ENCODE assay signal across 1 cellular context in genomic region chr1:27725374-27726172, GRCh38.
TF ChIP-seq lines count a peak whose summit lies in the region.

Gene FAM76A, plus strand, starts transcription at chr1:27725961. Its CDS starts 120 bp downstream, at chr1:27726081.

TF ChIP-seq in H1, 55 proteins besides CTCF, POLR2A, EP300 and RAD21:
- TF ChIP-seq TAF7 (optimal IDR thresholded peaks at IDR 0.05; ENCODE audit: borderline replicate concordance, low read depth, low read length) (peak; percentile 77), SP1 (IDR thresholded peaks at IDR 0.05; ENCODE audit: low read depth, low read length) (peak; percentile 93), USF2 (IDR thresholded peaks at IDR 0.05; ENCODE audit: low read length) (peak; percentile 63; the same call in 1 of the 2 replicates), PHF8 (conservative IDR thresholded peaks at IDR 0.05; ENCODE audit: low read depth, low read length) (peak; percentile 56; the same call in 1 of the 2 replicates), YY1 (IDR thresholded peaks at IDR 0.05; ENCODE audit: low read depth, low read length) (peak; percentile 61; the same call in 1 of the 2 replicates), CREB1 (IDR thresholded peaks at IDR 0.05) (peak; percentile 96), RBBP5 (IDR thresholded peaks at IDR 0.05; ENCODE audit: borderline replicate concordance, low read depth, low read length) (0 out of 2 replicates have a peak, but pooled peaks have one; percentile 16), E2F6 (IDR thresholded peaks at IDR 0.05) (peak; percentile 98), TBP (IDR thresholded peaks at IDR 0.05; ENCODE audit: low read depth, low read length) (peak; percentile 51), CHD1 (IDR thresholded peaks at IDR 0.05; ENCODE audit: low read depth, low read length) (no peak), SIN3A (conservative IDR thresholded peaks at IDR 0.05 in 1 of 2, IDR thresholded peaks at IDR 0.05 in 1 of 2; ENCODE audit: low read depth in 1 of 2, low read length in 2 of 2) (peak in 1 of 2 experiments; percentile 75; a peak in 1 of 4 replicates), KDM4A (IDR thresholded peaks at IDR 0.05; ENCODE audit: low read depth, low read length, severe bottlenecking) (peak; percentile 30), BRCA1 (IDR thresholded peaks at IDR 0.05; ENCODE audit: low read depth, low read length) (peak; percentile 94), HDAC2 (IDR thresholded peaks at IDR 0.05; ENCODE audit: borderline replicate concordance in 1 of 2, low read depth in 2 of 2, low read length in 2 of 2) (peak in 1 of 2 experiments; percentile 40; a peak in 1 of 4 replicates), MAX (IDR thresholded peaks at IDR 0.05) (peak; percentile 99), CEBPB (IDR thresholded peaks at IDR 0.05; ENCODE audit: low read depth, low read length) (no peak), TAF1 (IDR thresholded peaks at IDR 0.05; ENCODE audit: low read depth, low read length) (peak; percentile 81), CHD2 (IDR thresholded peaks at IDR 0.05; ENCODE audit: low read length) (peak; percentile 99), SP2 (IDR thresholded peaks at IDR 0.05; ENCODE audit: low read length) (peak; percentile 64), POLR2AphosphoS5 (IDR thresholded peaks at IDR 0.05; ENCODE audit: low read depth, low read length) (peak; percentile 40; the same call in 1 of the 2 replicates), KDM1A (IDR thresholded peaks at IDR 0.05; ENCODE audit: borderline replicate concordance, low read length) (no peak), JUND (IDR thresholded peaks at IDR 0.05; ENCODE audit: low read length) (no peak), EGR1 (IDR thresholded peaks at IDR 0.05; ENCODE audit: borderline replicate concordance, low read depth, low read length) (no peak), GTF2F1 (IDR thresholded peaks at IDR 0.05; ENCODE audit: borderline replicate concordance, low read depth, low read length) (no peak), ATF2 (IDR thresholded peaks at IDR 0.05; ENCODE audit: low read length) (peak; percentile 77; the same call in 1 of the 2 replicates), BACH1 (IDR thresholded peaks at IDR 0.05; ENCODE audit: low read length) (peak; percentile 90)
